In the genomic region with DNA sequence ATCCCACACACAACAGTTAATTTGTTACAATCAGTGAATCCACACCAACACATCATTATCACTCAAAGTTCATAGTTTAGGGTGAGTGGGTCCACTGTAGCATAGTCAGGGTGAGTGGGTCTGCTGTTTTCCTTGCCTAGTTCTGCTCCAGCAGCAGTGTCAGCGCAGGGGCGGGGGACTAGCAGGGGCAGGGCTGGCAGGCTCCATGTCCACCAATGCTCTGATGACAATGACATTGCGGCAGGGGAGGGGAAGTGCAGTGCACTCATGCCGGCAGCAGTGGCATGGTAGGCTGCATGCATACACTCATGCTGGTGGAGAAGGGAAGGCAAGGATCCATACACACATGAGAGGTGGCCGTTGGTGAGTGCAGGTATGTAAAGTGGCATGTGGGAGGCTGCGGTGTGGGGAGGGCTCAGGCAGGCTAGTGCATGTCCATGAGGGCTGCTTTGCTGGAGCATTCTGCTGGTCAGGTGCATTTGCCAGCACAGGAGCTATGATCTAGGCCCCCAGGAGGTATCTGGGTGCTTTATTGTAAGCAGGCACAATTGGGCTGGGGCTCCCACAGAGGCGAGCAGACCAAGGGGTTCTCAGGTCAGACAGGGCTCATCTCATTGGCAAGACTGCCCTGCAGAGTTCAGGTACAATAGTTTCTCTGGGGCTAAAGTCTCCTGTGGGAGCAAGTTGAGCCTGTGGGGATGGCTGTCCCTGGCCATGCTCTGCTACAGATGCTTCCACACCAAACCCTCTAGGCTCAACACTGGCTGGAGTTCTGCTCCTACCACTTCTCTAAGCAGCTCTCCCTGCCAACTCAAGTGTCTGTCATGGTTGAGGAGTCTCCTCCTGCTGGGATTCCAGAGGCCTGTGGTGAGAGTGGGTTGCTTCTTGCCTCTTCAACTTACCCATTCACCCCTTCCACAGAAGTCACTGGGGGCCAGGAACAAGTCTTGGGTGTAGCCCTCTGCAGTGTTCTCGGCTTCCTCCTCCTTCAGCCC, we compare ENCODE assay signal across 22 cellular contexts.
"Had no signal": no experiment of that assay in that cellular context is flagged by ENCODE, and none has a peak within 500 bp of the region (broad histone marks: within the 10 kb centered on the region; RNA-seq: fewer than 3 reads in every experiment).

No MANE protein-coding gene starts in this region.

- H3K27me3 ChIP-seq: cardiac muscle cell, tibial nerve, uterus had no signal

- H3K27ac ChIP-seq: cardiac muscle cell, epithelial cell of prostate, tibial nerve, uterus had no signal

- H3K36me3 ChIP-seq: cardiac muscle cell, tibial nerve, uterus had no signal

- H3K36me3 Mint-ChIP-seq: activated naive CD8-positive, alpha-beta T cell treated with anti-CD3 and anti-CD28 coated beads, Interleukin-2, amount 10 ng/mL, durations not matched to agents 7 days and 5 days; memory B cell had no signal

- H3K4me1 ChIP-seq: tibial nerve, uterus had no signal

- H3K9me3 Mint-ChIP-seq: activated B cell treated with CpG ODN at 0.5 μM for 24 hours; activated naive CD4-positive, alpha-beta T cell treated with anti-CD3 and anti-CD28 coated beads for 36 hours; activated naive CD8-positive, alpha-beta T cell treated with anti-CD3 and anti-CD28 coated beads, Interleukin-2, amount 10 ng/mL, durations not matched to agents 7 days and 5 days; activated T-cell treated with anti-CD3 and anti-CD28 coated beads, Interleukin-2, amount 50 U/mL, for 4 hours; endodermal cell; memory B cell; stimulated activated naive CD8-positive, alpha-beta T cell treated with anti-CD3 and anti-CD28 coated beads, Interleukin-15, Interleukin-2, amounts not matched to agents 100 ng/mL and 50 ng/mL, for 24 hours had no signal

- DNase-seq: activated B cell treated with CpG ODN at 0.5 μM for 24 hours; activated CD4-positive, alpha-beta T cell treated with anti-CD3 and anti-CD28 coated beads for 36 hours; activated CD4-positive, alpha-beta T cell treated with anti-CD3 and anti-CD28 coated beads, Interleukin-2, amount 50 U/mL, for 4 hours; activated CD8-positive, alpha-beta memory T cell treated with anti-CD3 and anti-CD28 coated beads, Interleukin-2, amount 50 U/mL, for 48 hours; activated naive CD4-positive, alpha-beta T cell treated with anti-CD3 and anti-CD28 coated beads for 36 hours; activated naive CD8-positive, alpha-beta T cell treated with anti-CD3 and anti-CD28 coated beads, Interleukin-2, amount 10 ng/mL, durations not matched to agents 7 days and 5 days; activated T-cell treated with anti-CD3 and anti-CD28 coated beads, Interleukin-2, amount 50 U/mL, for 4 hours; amniotic stem cell; cortex of kidney; endodermal cell; left ventricle myocardium superior; posterior cingulate gyrus; stimulated activated CD4-positive, alpha-beta T cell treated with anti-CD3 and anti-CD28 coated beads, Interleukin-4, amount 100 ng/mL, for 1 hour; substantia nigra; SW 1271; T-helper 17 cell; uterus had no signal

- H3K4me1 Mint-ChIP-seq: activated B cell treated with CpG ODN at 0.5 μM for 24 hours; activated CD4-positive, alpha-beta T cell treated with anti-CD3 and anti-CD28 coated beads for 36 hours; endodermal cell; memory B cell had no signal

- H3K27ac Mint-ChIP-seq: activated B cell treated with CpG ODN at 0.5 μM for 24 hours; activated CD4-positive, alpha-beta T cell treated with anti-CD3 and anti-CD28 coated beads for 36 hours; activated naive CD4-positive, alpha-beta T cell treated with anti-CD3 and anti-CD28 coated beads for 36 hours; activated naive CD8-positive, alpha-beta T cell treated with anti-CD3 and anti-CD28 coated beads, Interleukin-2, amount 10 ng/mL, durations not matched to agents 7 days and 5 days; endodermal cell; memory B cell; stimulated activated naive CD8-positive, alpha-beta T cell treated with anti-CD3 and anti-CD28 coated beads, Interleukin-15, Interleukin-2, amounts not matched to agents 100 ng/mL and 50 ng/mL, for 24 hours; T-helper 17 cell had no signal

- H3K4me3 Mint-ChIP-seq: activated B cell treated with CpG ODN at 0.5 μM for 24 hours; activated CD4-positive, alpha-beta T cell treated with anti-CD3 and anti-CD28 coated beads for 36 hours; activated naive CD4-positive, alpha-beta T cell treated with anti-CD3 and anti-CD28 coated beads for 36 hours; activated naive CD8-positive, alpha-beta T cell treated with anti-CD3 and anti-CD28 coated beads, Interleukin-2, amount 10 ng/mL, durations not matched to agents 7 days and 5 days; activated T-cell treated with anti-CD3 and anti-CD28 coated beads, Interleukin-2, amount 50 U/mL, for 4 hours; endodermal cell; memory B cell; stimulated activated naive CD8-positive, alpha-beta T cell treated with anti-CD3 and anti-CD28 coated beads, Interleukin-15, Interleukin-2, amounts not matched to agents 100 ng/mL and 50 ng/mL, for 24 hours; T-helper 17 cell had no signal

- H3K4me3 ChIP-seq: cardiac muscle cell, tibial nerve, uterus had no signal

- ATAC-seq: activated CD4-positive, alpha-beta T cell treated with anti-CD3 and anti-CD28 coated beads for 36 hours; activated T-cell treated with anti-CD3 and anti-CD28 coated beads, Interleukin-2, amount 50 U/mL, for 4 hours; left ventricle myocardium superior; T-helper 17 cell had no signal

- H3K9me3 ChIP-seq: tibial nerve, uterus had no signal
